In genomic region chr13:27997904-27998522, GRCh38 we compare ENCODE assay signal across 8 cellular contexts. TPM values are rescaled to one million over a fixed set of nuclear protein-coding genes. Genes with fewer than 3 reads are reported as not detected.
DNase-seq lines count a peak whose midpoint lies in the region; ATAC-seq, FAIRE-seq and TF ChIP-seq lines count a peak whose summit lies in the region.

No MANE protein-coding gene starts in this region.

- H3K4me3 Mint-ChIP-seq in activated CD8-positive, alpha-beta T cell treated with anti-CD3 and anti-CD28 coated beads, Interleukin-2, amount 10 ng/mL, durations not matched to agents 7 days and 5 days, result no peak overlapping the region

- H3K36me3 ChIP-seq in kidney (ENCODE audit: control insufficient read depth in 1 of 2, insufficient read depth in 2 of 2, low read length in 2 of 2), result no peaks in the 10 kb centered on the region

- DNase-seq in A549 (ENCODE audit: low read depth in 1 of 2, low spot score in 1 of 2) (peak; percentile 12 to 59), NCI-H1092 treated with DMSO at 0.1 percent for 48 hours (lab: John Stamatoyannopoulos, UW) (peak; percentile 23), kidney (no peak), NCI-H2029 (lab: John Stamatoyannopoulos, UW) (no peak), COR-L47 (lab: John Stamatoyannopoulos, UW) (no peak)
- DNase-seq in activated CD8-positive, alpha-beta T cell treated with anti-CD3 and anti-CD28 coated beads, Interleukin-2, amount 10 ng/mL, durations not matched to agents 7 days and 5 days, result peak; percentile 55

- no peaks in the 10 kb centered on the region for H3K27me3 Mint-ChIP-seq in activated CD8-positive, alpha-beta T cell treated with anti-CD3 and anti-CD28 coated beads, Interleukin-2, amount 10 ng/mL, durations not matched to agents 7 days and 5 days (ENCODE audit: low read depth)

- no peaks in the 10 kb centered on the region for H3K36me3 Mint-ChIP-seq in activated CD8-positive, alpha-beta T cell treated with anti-CD3 and anti-CD28 coated beads, Interleukin-2, amount 10 ng/mL, durations not matched to agents 7 days and 5 days (ENCODE audit: low read depth)

- H3K4me1 ChIP-seq in A549 (no peaks in the 10 kb centered on the region), kidney (ENCODE audit: control insufficient read depth in 1 of 2, insufficient read depth in 1 of 2, low read depth in 1 of 2, low read length in 2 of 2) (no peaks in the 10 kb centered on the region)

- TF ChIP-seq EP300 in A549 (IDR thresholded peaks at IDR 0.05), result no peak

- H3K9me3 ChIP-seq in A549 (no peaks in the 10 kb centered on the region), kidney (ENCODE audit: control insufficient read depth in 1 of 2, low read length in 2 of 2) (no peaks in the 10 kb centered on the region)

- peak; percentile 52 to 60; a peak in 4 of 5 replicates for TF ChIP-seq RAD21 in A549 (conservative IDR thresholded peaks at IDR 0.05 in 1 of 2, IDR thresholded peaks at IDR 0.05 in 1 of 2)

- H3K27ac Mint-ChIP-seq in activated CD8-positive, alpha-beta T cell treated with anti-CD3 and anti-CD28 coated beads, Interleukin-2, amount 10 ng/mL, durations not matched to agents 7 days and 5 days, result no peak overlapping the region

- TF ChIP-seq POLR2A in A549 (IDR thresholded peaks at IDR 0.05; ENCODE audit: low read length), result no peak

- FAIRE-seq in A549 (lab: Jason Lieb, UNC), result no peak
- FAIRE-seq in kidney (lab: Jason Lieb, UNC), result peak; percentile 17

- CTCF ChIA-PET in A549 (lab: Yijun Ruan, JAX), result interaction anchor here (1.0 to 1.4 kb wide), 5 partner anchors 14 to 639 kb away, joined by 3 to 8 read pairs (median 3); no protein-coding TSS in a partner anchor
- CTCF ChIA-PET in activated CD8-positive, alpha-beta T cell treated with anti-CD3 and anti-CD28 coated beads, Interleukin-2, amount 10 ng/mL, durations not matched to agents 7 days and 5 days (lab: Charles Lee), result interaction anchor here (0.9 to 3.1 kb wide), 9 partner anchors 11 to 624 kb away, joined by 3 to 15 read pairs (median 5); no protein-coding TSS in a partner anchor

- intact Hi-C loops in kidney (cut with DNase I), result no loop called here

- TF ChIP-seq CTCF in A549 (IDR thresholded peaks at IDR 0.05) (peak; percentile 50), GM12872 (IDR thresholded peaks at IDR 0.05; ENCODE audit: insufficient read depth, low read depth, low read length) (peak; percentile 63), kidney (IDR thresholded peaks at IDR 0.05; ENCODE audit: borderline replicate concordance, extremely low read depth, insufficient read depth) (peak; percentile 47)

- POLR2A ChIA-PET in A549 (lab: Yijun Ruan, JAX), result no interaction called here
- POLR2A ChIA-PET in activated CD8-positive, alpha-beta T cell treated with anti-CD3 and anti-CD28 coated beads, Interleukin-2, amount 10 ng/mL, durations not matched to agents 7 days and 5 days (lab: Charles Lee), result no interaction called here

- ATAC-seq in A549, result peak; percentile 80 to 93; a peak in 5 of 6 replicates
- ATAC-seq in activated CD8-positive, alpha-beta T cell treated with anti-CD3 and anti-CD28 coated beads, Interleukin-2, amount 10 ng/mL, durations not matched to agents 7 days and 5 days, result peak; percentile 73
- ATAC-seq in HG03025 (IDR thresholded peaks at IDR 0.05; ENCODE audit: low FRiP score, unreplicated experiment), result no peak

- H3K4me3 ChIP-seq in A549 (no peak overlapping the region), kidney (ENCODE audit: low read length in 2 of 2) (no peak overlapping the region)

- H3K9me3 Mint-ChIP-seq in activated CD8-positive, alpha-beta T cell treated with anti-CD3 and anti-CD28 coated beads, Interleukin-2, amount 10 ng/mL, durations not matched to agents 7 days and 5 days (ENCODE audit: insufficient read depth), result no peaks in the 10 kb centered on the region

- WGBS in A549 (ENCODE audit: missing lambda C conversion rate), result 24% methylated on average over 7 of the region's 7 CpGs

- H3K4me2 ChIP-seq in A549, result no peak overlapping the region

- H3K27ac ChIP-seq in A549, result no peak overlapping the region
- no peak overlapping the region for H3K27ac ChIP-seq in kidney (ENCODE audit: low read depth in 2 of 2, low read length in 2 of 2)

- no peaks in the 10 kb centered on the region for H3K4me1 Mint-ChIP-seq in activated CD8-positive, alpha-beta T cell treated with anti-CD3 and anti-CD28 coated beads, Interleukin-2, amount 10 ng/mL, durations not matched to agents 7 days and 5 days (ENCODE audit: low read depth)

- H3K9ac ChIP-seq in kidney (ENCODE audit: low read length in 2 of 2), result no peak overlapping the region

TF ChIP-seq in A549, 52 proteins besides CTCF, POLR2A, EP300 and RAD21:
- TF ChIP-seq ELK1 (IDR thresholded peaks at IDR 0.05; ENCODE audit: low read depth, low read length) (no peak), GATA3 (IDR thresholded peaks at IDR 0.05; ENCODE audit: borderline replicate concordance) (no peak), USF2 (IDR thresholded peaks at IDR 0.05) (no peak), SMC3 (IDR thresholded peaks at IDR 0.05) (peak; percentile 15; the same call in 2 of the 3 replicates), EHMT2 (IDR thresholded peaks at IDR 0.05; ENCODE audit: low read depth) (no peak)

RNA-seq across cellular contexts. Expression of gene URAD, which starts 9.5 kb away (rescaled TPM):
- polyA plus RNA-seq in A549 (2011; rRNA removed) (not detected in 2 replicates), A549 (2017; fragmentation: RNase III; extraction: RNeasy Plus Mini Kit Qiagen cat#74134 plus additional on column Dnase treatment) (not detected in 3 replicates), kidney (ENCODE audit: insufficient read depth, low read depth, low replicate concordance) (not detected)
- not detected in 2 replicates for polyA plus RNA-seq in A549 (2012; cell fraction: cytosol; rRNA removed)
- not detected in 2 replicates for polyA plus RNA-seq in A549 (2012; cell fraction: nucleus; rRNA removed)
- polyA minus RNA-seq in A549 (2011; rRNA and poly(A)+ RNA removed), result 0.25 TPM in 1 of 2 replicates, not detected in the other
- not detected for total RNA-seq in activated CD8-positive, alpha-beta T cell treated with anti-CD3 and anti-CD28 coated beads, Interleukin-2, amount 10 ng/mL, durations not matched to agents 7 days and 5 days
- not detected for total RNA-seq in kidney

RNA-seq across cellular contexts. Expression of gene CDX2, which starts 28.9 kb away (rescaled TPM):
- polyA plus RNA-seq in A549 (2011; rRNA removed), result 0.14 and 0.17 TPM in 2 replicates
- polyA plus RNA-seq in A549 (2012; cell fraction: cytosol; rRNA removed), result 0.75 and 0.87 TPM in 2 replicates
- polyA plus RNA-seq in A549 (2012; cell fraction: nucleus; rRNA removed), result 0.78 and 1.0 TPM in 2 replicates
- polyA plus RNA-seq in A549 (2017; fragmentation: RNase III; extraction: RNeasy Plus Mini Kit Qiagen cat#74134 plus additional on column Dnase treatment), result 0.19 to 0.34 TPM (median 0.20 TPM) in 3 replicates
- 0.29 TPM in 1 of 2 replicates, not detected in the other for polyA minus RNA-seq in A549 (2011; rRNA and poly(A)+ RNA removed)
- total RNA-seq in activated CD8-positive, alpha-beta T cell treated with anti-CD3 and anti-CD28 coated beads, Interleukin-2, amount 10 ng/mL, durations not matched to agents 7 days and 5 days, result not detected
- not detected for total RNA-seq in kidney
- polyA plus RNA-seq in kidney (ENCODE audit: insufficient read depth, low read depth, low replicate concordance), result not detected

Comparison
In these comparisons a context has a peak if more than half of its experiments do, and no peak if none do; other contexts are left out.
1. DNase-seq: peak in A549 (2 of 2), NCI-H1092 treated with DMSO at 0.1 percent for 48 hours (single experiment) and activated CD8-positive, alpha-beta T cell treated with anti-CD3 and anti-CD28 coated beads, Interleukin-2, amount 10 ng/mL, durations not matched to agents 7 days and 5 days (single experiment); none in kidney (single experiment), NCI-H2029 (single experiment) and COR-L47 (single experiment).
2. Peak in every context shown above with its lines, with median percentiles within 50 percentile points of each other: CTCF ChIP-seq.